Comparison of ENCODE assay signal across 8 cellular contexts in genomic region chr1:113326976-113327375, GRCh38.
"Had no signal": no experiment of that assay in that cellular context is flagged by ENCODE, and none has a peak within 500 bp of the region (broad histone marks: within the 10 kb centered on the region; RNA-seq: fewer than 3 reads in every experiment).

No MANE protein-coding gene starts in this region.

- DNase-seq: GM23248, GOT3, H7, HFFc6 had no signal

- FAIRE-seq: HepG2 had no signal

- H3K4me1 ChIP-seq: HAP-1 had no signal

- H3K36me3 ChIP-seq: HAP-1 had no signal

- H3K4me3 ChIP-seq: GM23248, HAP-1 had no signal

- H3K9ac ChIP-seq: GM23248 had no signal

- H3K9me3 ChIP-seq: HAP-1 had no signal

- H3K27ac ChIP-seq: GM23248, HL-60 had no signal

- ATAC-seq: HCT116, HepG2 had no signal

- H2AFZ ChIP-seq: GM23248 had no signal
